ENCODE assay signal across 2 cellular contexts in the genomic region with DNA sequence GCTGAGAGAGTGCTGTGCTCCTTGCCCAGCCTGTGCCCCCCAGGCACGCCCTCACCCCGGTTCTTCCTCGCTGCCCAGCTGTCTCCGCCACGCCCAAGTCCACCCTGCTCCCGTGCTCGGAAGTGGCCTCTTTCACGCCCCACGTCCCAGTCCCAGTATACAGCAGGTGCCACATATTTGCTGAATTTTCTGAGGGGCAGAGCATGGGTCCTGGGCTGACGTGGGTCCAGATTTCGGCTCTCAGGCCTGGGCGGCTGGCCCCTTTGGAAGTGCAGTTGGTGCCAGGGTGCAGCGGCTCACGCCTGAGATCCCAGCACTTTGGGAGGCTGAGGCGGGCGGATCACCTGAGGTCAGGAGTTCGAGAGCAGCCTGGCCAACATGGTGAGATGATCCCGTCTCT.
TF ChIP-seq lines count a peak whose summit lies in the region.

No MANE protein-coding gene starts in this region.

TF ChIP-seq in HEK293, 187 proteins besides CTCF, POLR2A, EP300 and RAD21:
- TF ChIP-seq SALL2 (tag by site-specific recombination; IDR thresholded peaks at IDR 0.05; ENCODE audit: borderline replicate concordance) = no peak
- no peak for TF ChIP-seq TCF7L2 (IDR thresholded peaks at IDR 0.05; ENCODE audit: borderline replicate concordance, low read depth, low read length)
- TF ChIP-seq PRDM2 (tag by site-specific recombination; IDR thresholded peaks at IDR 0.05; ENCODE audit: borderline replicate concordance) = no peak
- no peak for TF ChIP-seq ZBTB1 (tag by site-specific recombination; IDR thresholded peaks at IDR 0.05)
- peak; percentile 83; the same call in 1 of the 2 replicates for TF ChIP-seq ZNF792 (tag by site-specific recombination; IDR thresholded peaks at IDR 0.05)
- no peak for TF ChIP-seq ZNF596 (tag by site-specific recombination; IDR thresholded peaks at IDR 0.05)
- no peak for TF ChIP-seq ZNF501 (tag by site-specific recombination; IDR thresholded peaks at IDR 0.05)
TF ChIP-seq in HEK293: peak in this region for 1.

TF ChIP-seq in H1, 55 proteins besides CTCF, POLR2A, EP300 and RAD21:
- TF ChIP-seq RFX5 (IDR thresholded peaks at IDR 0.05; ENCODE audit: borderline replicate concordance, low read depth, low read length) (no peak), MAFK (IDR thresholded peaks at IDR 0.05; ENCODE audit: low read depth, low read length) (no peak), SIRT6 (IDR thresholded peaks at IDR 0.05; ENCODE audit: low read length) (no peak), RXRA (IDR thresholded peaks at IDR 0.05; ENCODE audit: insufficient read depth, low read depth, low read length) (no peak), ATF2 (IDR thresholded peaks at IDR 0.05; ENCODE audit: low read length) (no peak), EZH2 (IDR thresholded peaks at IDR 0.05; ENCODE audit: low read depth, low read length, severe bottlenecking) (no peak), HDAC2 (IDR thresholded peaks at IDR 0.05; ENCODE audit: borderline replicate concordance in 1 of 2, low read depth in 2 of 2, low read length in 2 of 2) (no peak), ZNF274 (IDR thresholded peaks at IDR 0.05; ENCODE audit: borderline replicate concordance, extremely low read depth, low read length) (no peak), RNF2 (IDR thresholded peaks at IDR 0.05; ENCODE audit: borderline replicate concordance, low read depth, low read length, missing control alignments, poor library complexity, severe bottlenecking) (no peak), CBX5 (IDR thresholded peaks at IDR 0.05; ENCODE audit: low read depth, low read length) (no peak), ATF3 (IDR thresholded peaks at IDR 0.05; ENCODE audit: insufficient read depth, low read depth, low read length) (no peak), KDM5A (IDR thresholded peaks at IDR 0.05; ENCODE audit: low read length) (no peak), CTBP2 (IDR thresholded peaks at IDR 0.05; ENCODE audit: borderline replicate concordance, insufficient read depth, insufficient read length, low read length) (no peak)
